Comparison of ENCODE assay signal across 14 cellular contexts in the genomic region with DNA sequence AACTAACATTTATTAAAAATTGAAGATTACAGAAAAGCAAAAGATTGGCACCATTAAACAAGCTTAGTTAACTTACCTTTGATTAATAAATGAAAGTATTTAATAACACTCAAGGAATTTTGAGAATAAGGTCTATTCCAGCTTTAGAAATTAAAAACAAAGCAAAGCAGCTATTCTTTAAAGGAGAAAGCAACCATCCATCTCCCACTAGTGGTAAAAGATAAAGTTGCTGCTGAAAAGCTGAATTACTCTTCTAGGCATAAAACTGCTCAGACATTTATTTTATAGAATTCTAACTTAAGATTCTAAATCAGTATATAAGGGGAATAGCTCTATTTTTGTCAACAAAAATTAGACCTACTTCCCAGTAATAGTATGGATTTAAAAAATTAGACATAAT. TPM values are rescaled to one million over a fixed set of nuclear protein-coding genes. Genes with fewer than 3 reads are reported as not detected.
"Had no signal": no experiment of that assay in that cellular context is flagged by ENCODE, and none has a peak within 500 bp of the region (broad histone marks: within the 10 kb centered on the region; RNA-seq: fewer than 3 reads in every experiment).

No MANE protein-coding gene starts in this region.

- ATAC-seq: activated CD8-positive, alpha-beta T cell treated with anti-CD3 and anti-CD28 coated beads, Interleukin-2, amount 10 ng/mL, durations not matched to agents 7 days and 5 days had no signal

- FAIRE-seq: small intestine had no signal

- H3K27me3 ChIP-seq: dorsolateral prefrontal cortex, esophagus muscularis mucosa, neutrophil, right atrium auricular region, stomach, uterus had no signal

- H3K36me3 ChIP-seq: esophagus muscularis mucosa, neutrophil, right atrium auricular region, stomach, uterus, WERI-Rb-1 had no signal

- H3K27ac ChIP-seq: dorsolateral prefrontal cortex, esophagus muscularis mucosa, neutrophil, right atrium auricular region, stomach, uterus, WERI-Rb-1 had no signal

- H3K4me3 ChIP-seq: dorsolateral prefrontal cortex, esophagus muscularis mucosa, right atrium auricular region, stomach, uterus had no signal

- DNase-seq: activated CD4-positive, alpha-beta T cell treated with anti-CD3 and anti-CD28 coated beads for 48 hours; activated CD8-positive, alpha-beta memory T cell treated with anti-CD3 and anti-CD28 coated beads, Interleukin-2, amount 50 U/mL, for 48 hours; activated CD8-positive, alpha-beta T cell treated with anti-CD3 and anti-CD28 coated beads, Interleukin-2, amount 10 ng/mL, durations not matched to agents 7 days and 5 days; activated naive CD8-positive, alpha-beta T cell treated with anti-CD3 and anti-CD28 coated beads, Interleukin-2, amount 10 ng/mL, durations not matched to agents 7 days and 5 days; anterior cingulate cortex; dorsolateral prefrontal cortex; head of caudate nucleus; small intestine; stomach; uterus; WERI-Rb-1 had no signal

- H3K4me1 ChIP-seq: esophagus muscularis mucosa, right atrium auricular region, stomach, uterus had no signal

RNA-seq across cellular contexts. Expression of a gene that starts 36.1 kb away (rescaled TPM):
- polyA plus RNA-seq: small intestine, stomach had no signal
